Comparison of ENCODE assay signal across 17 cellular contexts in the genomic region with DNA sequence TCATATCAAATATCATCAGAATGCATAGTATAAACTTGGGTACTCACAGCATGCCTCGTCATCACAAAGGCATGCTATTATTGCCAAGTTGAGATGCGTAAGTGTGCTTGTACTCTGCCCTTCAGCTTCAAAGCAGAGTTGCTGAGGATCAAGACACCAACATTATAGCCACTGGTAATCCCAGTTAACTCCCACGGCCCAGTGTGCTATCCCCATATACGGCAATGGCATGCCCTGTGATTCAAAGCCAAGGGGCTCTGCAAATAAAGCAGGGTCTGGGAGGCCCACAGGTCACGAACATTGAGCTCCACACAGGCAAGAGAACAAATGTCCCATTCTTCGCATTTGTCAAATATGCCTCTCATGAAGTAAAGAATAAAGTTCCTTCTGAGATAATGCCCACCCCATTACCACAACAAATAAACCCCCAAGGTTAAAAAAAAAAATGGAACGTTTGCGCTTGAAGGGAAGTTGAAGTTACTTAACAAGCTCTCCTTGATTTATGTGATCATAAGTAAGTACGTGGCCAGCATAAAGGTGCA.
DNase-seq lines count a peak whose midpoint lies in the region; ATAC-seq and TF ChIP-seq lines count a peak whose summit lies in the region.
"Had no signal": no experiment of that assay in that cellular context is flagged by ENCODE, and none has a peak within 500 bp of the region (broad histone marks: within the 10 kb centered on the region; RNA-seq: fewer than 3 reads in every experiment).

No MANE protein-coding gene starts in this region.

- no peak overlapping the region for H3K27ac ChIP-seq in DND-41 (ENCODE audit: low read length)
- peak overlapping the region in 2 of 4 donors; percentile 26 to 57 for H3K27ac ChIP-seq in gastroesophageal sphincter
- H3K27ac ChIP-seq: BLaER1 treated with 17β-estradiol and CSF1 and Interleukin-3, amounts not matched to agents 10 nM and 100 nM had no signal

- no peaks in the 10 kb centered on the region for H3K27me3 ChIP-seq in DND-41 (ENCODE audit: insufficient read depth, low read length, poor library complexity)
- H3K27me3 ChIP-seq in gastroesophageal sphincter, result no peaks in the 10 kb centered on the region
- H3K27me3 ChIP-seq: BLaER1 treated with 17β-estradiol and CSF1 and Interleukin-3, amounts not matched to agents 10 nM and 100 nM had no signal

- TF ChIP-seq EP300 in gastroesophageal sphincter (IDR thresholded peaks at IDR 0.05), result no peak

- TF ChIP-seq CTCF in DND-41 (IDR thresholded peaks at IDR 0.05; ENCODE audit: borderline replicate concordance, extremely low read depth, low read length, poor library complexity, severe bottlenecking), result no peak
- TF ChIP-seq CTCF in chondrocyte (IDR thresholded peaks at IDR 0.05), result no peak
- no peak for TF ChIP-seq CTCF in gastroesophageal sphincter (IDR thresholded peaks at IDR 0.05)

- H3K4me2 ChIP-seq in DND-41 (ENCODE audit: insufficient read depth, low read length), result no peak overlapping the region
- H3K4me2 ChIP-seq: BLaER1 treated with 17β-estradiol and CSF1 and Interleukin-3, amounts not matched to agents 10 nM and 100 nM had no signal

- no peaks in the 10 kb centered on the region for H3K79me2 ChIP-seq in DND-41 (ENCODE audit: insufficient read depth, low read length)

- H3K9me3 ChIP-seq in DND-41 (ENCODE audit: insufficient read depth, low read length, severe bottlenecking) (no peaks in the 10 kb centered on the region), gastroesophageal sphincter (peaks cover 0 to 10% (median 0%) of the 10 kb centered on the region in 3 donors)
- H3K9me3 ChIP-seq: BLaER1 treated with 17β-estradiol and CSF1 and Interleukin-3, amounts not matched to agents 10 nM and 100 nM had no signal

- DNase-seq in DND-41 (no peak), M059J (ENCODE audit: low read depth) (peak; percentile 68), chondrocyte (ENCODE audit: low spot score) (no peak), myocyte (ENCODE audit: low read depth) (peak; percentile 21)
- DNase-seq in activated CD4-positive, alpha-beta T cell treated with anti-CD3 and anti-CD28 coated beads, Interleukin-2, amount 10 ng/mL, durations not matched to agents 24 days and 14 days, result no peak
- DNase-seq: activated CD4-positive, alpha-beta T cell treated with anti-CD3 and anti-CD28 coated beads for 36 hours; left ventricle myocardium superior; NCI-H187; NCI-H748 treated with DMSO at 0.1 percent for 48 hours; stimulated activated CD4-positive, alpha-beta T cell treated with anti-CD3 and anti-CD28 coated beads, Interleukin-4, amount 100 ng/mL, for 1 hour had no signal

- H3K4me1 Mint-ChIP-seq in chondrocyte (ENCODE audit: low read depth), result peaks cover 36% of the 10 kb centered on the region
- no peaks in the 10 kb centered on the region for H3K4me1 Mint-ChIP-seq in activated CD4-positive, alpha-beta T cell treated with anti-CD3 and anti-CD28 coated beads, Interleukin-2, amount 10 ng/mL, durations not matched to agents 24 days and 14 days
- H3K4me1 Mint-ChIP-seq: activated CD4-positive, alpha-beta T cell treated with anti-CD3 and anti-CD28 coated beads for 36 hours; activated T-helper 17 cell treated with anti-CD3 and anti-CD28 coated beads, Interleukin-2, amount 50 U/mL, for 72 hours; IgD-negative memory B cell had no signal

- H3K36me3 Mint-ChIP-seq in chondrocyte (ENCODE audit: low read depth), result no peaks in the 10 kb centered on the region
- H3K36me3 Mint-ChIP-seq in activated CD4-positive, alpha-beta T cell treated with anti-CD3 and anti-CD28 coated beads, Interleukin-2, amount 10 ng/mL, durations not matched to agents 24 days and 14 days (ENCODE audit: low read depth), result no peaks in the 10 kb centered on the region

- 43 to 48% methylated on average over 6 to 8 of the region's 9 CpGs for WGBS in gastroesophageal sphincter (ENCODE audit: low coverage in 1 of 2), 2 donors

- TF ChIP-seq POLR2A in gastroesophageal sphincter (IDR thresholded peaks at IDR 0.05), result no peak

- no peak overlapping the region for H2AFZ ChIP-seq in DND-41 (ENCODE audit: low read depth, low read length)

- no peaks in the 10 kb centered on the region for H3K27me3 Mint-ChIP-seq in chondrocyte (ENCODE audit: low read depth)
- H3K27me3 Mint-ChIP-seq in activated CD4-positive, alpha-beta T cell treated with anti-CD3 and anti-CD28 coated beads, Interleukin-2, amount 10 ng/mL, durations not matched to agents 24 days and 14 days, result peaks cover 2% of the 10 kb centered on the region
- H3K27me3 Mint-ChIP-seq: activated CD4-positive, alpha-beta T cell treated with anti-CD3 and anti-CD28 coated beads for 36 hours; activated T-helper 17 cell treated with anti-CD3 and anti-CD28 coated beads, Interleukin-2, amount 50 U/mL, for 72 hours; IgD-negative memory B cell; stimulated activated naive CD8-positive, alpha-beta T cell treated with anti-CD3 and anti-CD28 coated beads, Interleukin-15, Interleukin-2, amounts not matched to agents 100 ng/mL and 50 ng/mL, for 24 hours had no signal

- H3K36me3 ChIP-seq in DND-41 (ENCODE audit: insufficient read depth, low read length), result no peaks in the 10 kb centered on the region
- no peaks in the 10 kb centered on the region for H3K36me3 ChIP-seq in gastroesophageal sphincter
- H3K36me3 ChIP-seq: BLaER1 treated with 17β-estradiol and CSF1 and Interleukin-3, amounts not matched to agents 10 nM and 100 nM had no signal

- no peak overlapping the region for H3K4me3 Mint-ChIP-seq in chondrocyte (ENCODE audit: unreplicated experiment)
- H3K4me3 Mint-ChIP-seq in activated CD4-positive, alpha-beta T cell treated with anti-CD3 and anti-CD28 coated beads, Interleukin-2, amount 10 ng/mL, durations not matched to agents 24 days and 14 days, result no peak overlapping the region
- H3K4me3 Mint-ChIP-seq: activated CD4-positive, alpha-beta T cell treated with anti-CD3 and anti-CD28 coated beads for 36 hours; activated T-helper 17 cell treated with anti-CD3 and anti-CD28 coated beads, Interleukin-2, amount 50 U/mL, for 72 hours; IgD-negative memory B cell; stimulated activated naive CD8-positive, alpha-beta T cell treated with anti-CD3 and anti-CD28 coated beads, Interleukin-15, Interleukin-2, amounts not matched to agents 100 ng/mL and 50 ng/mL, for 24 hours had no signal

- no peak overlapping the region for H3K4me3 ChIP-seq in DND-41 (ENCODE audit: low read depth in 1 of 2, low read length in 2 of 2)
- H3K4me3 ChIP-seq in gastroesophageal sphincter, result no peak overlapping the region
- H3K4me3 ChIP-seq: BLaER1 treated with 17β-estradiol and CSF1 and Interleukin-3, amounts not matched to agents 10 nM and 100 nM had no signal

- intact Hi-C loops in activated CD4-positive, alpha-beta T cell treated with anti-CD3 and anti-CD28 coated beads, Interleukin-2, amount 10 ng/mL, durations not matched to agents 24 days and 14 days (cut with micrococcal nuclease), result no loop called here

- ATAC-seq in DND-41 (ENCODE audit: insufficient read depth, low read depth) (peak; percentile 39; the same call in 1 of the 3 replicates), GM19035 (IDR thresholded peaks at IDR 0.05; ENCODE audit: unreplicated experiment) (no peak), HG02623 (IDR thresholded peaks at IDR 0.05; ENCODE audit: unreplicated experiment) (no peak), gastroesophageal sphincter (no peak)
- ATAC-seq: activated CD4-positive, alpha-beta T cell treated with anti-CD3 and anti-CD28 coated beads for 36 hours; activated T-helper 17 cell treated with anti-CD3 and anti-CD28 coated beads, Interleukin-2, amount 50 U/mL, for 72 hours; left ventricle myocardium superior had no signal

- H3K9ac ChIP-seq in DND-41 (ENCODE audit: low read depth, low read length), result no peak overlapping the region
- H3K9ac ChIP-seq: BLaER1 treated with 17β-estradiol and CSF1 and Interleukin-3, amounts not matched to agents 10 nM and 100 nM had no signal

- no peaks in the 10 kb centered on the region for H4K20me1 ChIP-seq in DND-41 (ENCODE audit: insufficient read depth, low read length)
- H4K20me1 ChIP-seq: BLaER1 treated with 17β-estradiol and CSF1 and Interleukin-3, amounts not matched to agents 10 nM and 100 nM had no signal

- peak overlapping the region; percentile 80 for H3K27ac Mint-ChIP-seq in chondrocyte (ENCODE audit: unreplicated experiment)
- no peak overlapping the region for H3K27ac Mint-ChIP-seq in activated CD4-positive, alpha-beta T cell treated with anti-CD3 and anti-CD28 coated beads, Interleukin-2, amount 10 ng/mL, durations not matched to agents 24 days and 14 days
- H3K27ac Mint-ChIP-seq: activated CD4-positive, alpha-beta T cell treated with anti-CD3 and anti-CD28 coated beads for 36 hours; activated T-helper 17 cell treated with anti-CD3 and anti-CD28 coated beads, Interleukin-2, amount 50 U/mL, for 72 hours; IgD-negative memory B cell; stimulated activated naive CD8-positive, alpha-beta T cell treated with anti-CD3 and anti-CD28 coated beads, Interleukin-15, Interleukin-2, amounts not matched to agents 100 ng/mL and 50 ng/mL, for 24 hours had no signal

- no peaks in the 10 kb centered on the region for H3K9me3 Mint-ChIP-seq in chondrocyte (ENCODE audit: low read depth)
- no peaks in the 10 kb centered on the region for H3K9me3 Mint-ChIP-seq in activated CD4-positive, alpha-beta T cell treated with anti-CD3 and anti-CD28 coated beads, Interleukin-2, amount 10 ng/mL, durations not matched to agents 24 days and 14 days
- H3K9me3 Mint-ChIP-seq: activated T-helper 17 cell treated with anti-CD3 and anti-CD28 coated beads, Interleukin-2, amount 50 U/mL, for 72 hours; IgD-negative memory B cell; stimulated activated naive CD8-positive, alpha-beta T cell treated with anti-CD3 and anti-CD28 coated beads, Interleukin-15, Interleukin-2, amounts not matched to agents 100 ng/mL and 50 ng/mL, for 24 hours had no signal

- H3K4me1 ChIP-seq in DND-41 (ENCODE audit: insufficient read depth, low read length) (no peaks in the 10 kb centered on the region), gastroesophageal sphincter (peaks cover 0 to 13% (median 0%) of the 10 kb centered on the region in 3 donors)
- H3K4me1 ChIP-seq: BLaER1 treated with 17β-estradiol and CSF1 and Interleukin-3, amounts not matched to agents 10 nM and 100 nM had no signal

Comparison
In these comparisons a context has a peak if more than half of its experiments do, and no peak if none do; other contexts are left out.
1. DNase-seq: peak in M059J (single experiment) and myocyte (single experiment); none in DND-41 (single experiment), chondrocyte (single experiment) and activated CD4-positive, alpha-beta T cell treated with anti-CD3 and anti-CD28 coated beads, Interleukin-2, amount 10 ng/mL, durations not matched to agents 24 days and 14 days (single experiment).